ENCODE assay signal across 8 cellular contexts in genomic region chr1:23403735-23404486, GRCh38. TPM values are rescaled to one million over a fixed set of nuclear protein-coding genes. Genes with fewer than 3 reads are reported as not detected.
DNase-seq lines count a peak whose midpoint lies in the region; ATAC-seq, FAIRE-seq and TF ChIP-seq lines count a peak whose summit lies in the region.

No MANE protein-coding gene starts in this region.

- intact Hi-C loops in endothelial cell of umbilical vein (cut with micrococcal nuclease): loop anchor here (1.0 kb wide), 4 partner anchors 35 to 428 kb away; partner anchors contain the start of genes HNRNPR and ZNF436

- H3K9me3 Mint-ChIP-seq in mesothelial cell of epicardium: no peaks in the 10 kb centered on the region

- CTCF ChIA-PET in endothelial cell of umbilical vein (lab: Charles Lee): interaction anchor here (0.6 to 4.0 kb wide), 42 partner anchors 8 to 428 kb away, joined by 3 to 33 read pairs (median 5); partner anchors contain the start of genes ASAP3, HNRNPR, HTR1D and ZNF436

- no peak for TF ChIP-seq POLR2A in endothelial cell of umbilical vein (IDR thresholded peaks at IDR 0.05; ENCODE audit: low read depth, low read length)

- DNase-seq in COLO668 (lab: John Stamatoyannopoulos, UW; ENCODE audit: unreplicated experiment): peak; percentile 98
- DNase-seq in NOMO-1 treated with dmso at 0.1 percent for 144 hours (lab: John Stamatoyannopoulos, UW; ENCODE audit: unreplicated experiment): peak; percentile 54
- DNase-seq in activated CD8-positive, alpha-beta memory T cell treated with anti-CD3 and anti-CD28 coated beads, Interleukin-2, amount 50 U/mL, for 1 hour (ENCODE audit: extremely low read depth): peak; percentile 27
- peak; percentile 80 for DNase-seq in endothelial cell of umbilical vein (ENCODE audit: low read depth, low spot score)
- peak; percentile 80 to 96 for DNase-seq in mesothelial cell of epicardium (ENCODE audit: low spot score in 2 of 2, unreplicated experiment in 2 of 2)
- peak; percentile 44 to 58 for DNase-seq in stimulated activated CD8-positive, alpha-beta memory T cell treated with anti-CD3 and anti-CD28 coated beads, Interleukin-15, amount 100 ng/mL, for 4 hours (ENCODE audit: low read depth in 2 of 2)

- H3K4me3 Mint-ChIP-seq in mesothelial cell of epicardium: peak overlapping the region; percentile 14

- TF ChIP-seq CTCF in endothelial cell of umbilical vein (IDR thresholded peaks at IDR 0.05; ENCODE audit: extremely low read depth in 1 of 2, insufficient read depth in 1 of 2, low read depth in 1 of 2, low read length in 2 of 2) (peak; percentile 91 to 97), mesothelial cell of epicardium (IDR thresholded peaks at IDR 0.05; ENCODE audit: unreplicated experiment) (peak; percentile 88)

- H3K27ac ChIP-seq in HUES48 (ENCODE audit: low read depth, low read length) (no peak overlapping the region), endothelial cell of umbilical vein (ENCODE audit: insufficient read depth, low read depth, low read length) (peak overlapping the region; percentile 39)

- no peaks in the 10 kb centered on the region for H3K36me3 Mint-ChIP-seq in mesothelial cell of epicardium

- H3K27me3 Mint-ChIP-seq in mesothelial cell of epicardium (ENCODE audit: low read depth): no peaks in the 10 kb centered on the region

- H3K79me2 ChIP-seq in endothelial cell of umbilical vein (ENCODE audit: control insufficient read depth, insufficient read depth, low read length): no peaks in the 10 kb centered on the region

- no peaks in the 10 kb centered on the region for H4K20me1 ChIP-seq in endothelial cell of umbilical vein (replicated peaks; ENCODE audit: control insufficient read depth, extremely low read depth, insufficient read depth, low read length)

- BruUV-seq in endothelial cell of umbilical vein (replicated peaks; lab: Mats Ljungman, UMichigan): no TSS peak

- peak overlapping the region; percentile 56 for H2AFZ ChIP-seq in endothelial cell of umbilical vein (ENCODE audit: low read depth, low read length)

- H3K4me2 ChIP-seq in endothelial cell of umbilical vein (ENCODE audit: insufficient read depth, low read length): peak overlapping the region; percentile 12

- peak overlapping the region; percentile 48 for H3K4me3 ChIP-seq in HUES48 (ENCODE audit: low read depth, low read length)
- no peak overlapping the region for H3K4me3 ChIP-seq in endothelial cell of umbilical vein (replicated peaks in 1 of 3; ENCODE audit: insufficient read depth in 1 of 3, low read depth in 1 of 3, low read length in 3 of 3)

- no peaks in the 10 kb centered on the region for H3K9me1 ChIP-seq in endothelial cell of umbilical vein (replicated peaks; ENCODE audit: control insufficient read depth, extremely low read depth, insufficient read depth, low read length)

- no peaks in the 10 kb centered on the region for H3K36me3 ChIP-seq in HUES48 (ENCODE audit: control insufficient read depth, insufficient read depth, low read length)
- no peaks in the 10 kb centered on the region for H3K36me3 ChIP-seq in endothelial cell of umbilical vein (ENCODE audit: control insufficient read depth in 2 of 2, extremely low read depth in 1 of 2, insufficient read depth in 2 of 2, low read length in 2 of 2)

- H3K9ac ChIP-seq in HUES48 (ENCODE audit: low read depth, low read length) (no peak overlapping the region), endothelial cell of umbilical vein (replicated peaks; ENCODE audit: extremely low read depth, insufficient read depth, low read length) (no peak overlapping the region)

- peaks cover 7% of the 10 kb centered on the region; the same call in 1 of the 2 replicates for H3K4me1 ChIP-seq in HUES48 (ENCODE audit: control insufficient read depth, insufficient read depth, low read length)
- H3K4me1 ChIP-seq in endothelial cell of umbilical vein (ENCODE audit: control insufficient read depth, extremely low read depth, insufficient read depth, low read length): peaks cover 30% of the 10 kb centered on the region

- H3K27me3 ChIP-seq in HUES48 (ENCODE audit: control insufficient read depth, insufficient read depth, low read length): peaks cover 96% of the 10 kb centered on the region
- no peaks in the 10 kb centered on the region for H3K27me3 ChIP-seq in endothelial cell of umbilical vein (ENCODE audit: control insufficient read depth in 2 of 2, insufficient read depth in 2 of 2, low read length in 2 of 2)

- ATAC-seq in GM21447 (IDR thresholded peaks at IDR 0.05; ENCODE audit: unreplicated experiment): no peak

- FAIRE-seq in endothelial cell of umbilical vein (lab: Jason Lieb, UNC): peak; percentile 88

- POLR2A ChIA-PET in endothelial cell of umbilical vein (lab: Charles Lee): interaction anchor here (0.5 to 1.0 kb wide), 2 partner anchors 29 to 59 kb away, joined by 3 to 5 read pairs; partner anchors contain the start of gene HNRNPR

- H3K27ac Mint-ChIP-seq in mesothelial cell of epicardium: peak overlapping the region; percentile 81

- H3K9me3 ChIP-seq in HUES48 (ENCODE audit: control insufficient read depth, insufficient read depth, low read length): no peaks in the 10 kb centered on the region
- no peaks in the 10 kb centered on the region for H3K9me3 ChIP-seq in endothelial cell of umbilical vein (replicated peaks; ENCODE audit: control insufficient read depth, insufficient read depth, low read length)

- H3K4me1 Mint-ChIP-seq in mesothelial cell of epicardium: peaks cover 20% of the 10 kb centered on the region

- dilution Hi-C loops in endothelial cell of umbilical vein (cut with MboI; ENCODE audit: extremely low pct_ligation_motif_present, low sequenced_read_pairs): no loop called here

TF ChIP-seq in endothelial cell of umbilical vein, 7 proteins besides CTCF, POLR2A, EP300 and RAD21:
- TF ChIP-seq POLR2AphosphoS5 (IDR thresholded peaks at IDR 0.05; ENCODE audit: insufficient read depth, low read depth, low read length) (peak; percentile 58), GATA2 (IDR thresholded peaks at IDR 0.05; ENCODE audit: insufficient read depth, insufficient read length, low read depth, low read length) (no peak)

RNA-seq across cellular contexts. Expression of gene TCEA3, which starts 20.6 kb away (rescaled TPM):
- total RNA-seq in endothelial cell of umbilical vein (3.4 and 3.7 TPM in 2 replicates), mesothelial cell of epicardium (8.0 to 10.0 TPM (median 9.9 TPM) in 3 replicates)
- 0.75 and 1.5 TPM in 2 replicates for polyA plus RNA-seq in endothelial cell of umbilical vein
- 1.7 and 2.2 TPM in 2 replicates for polyA plus RNA-seq in endothelial cell of umbilical vein (2011; cell fraction: cytosol; rRNA removed)
- polyA plus RNA-seq in endothelial cell of umbilical vein (2011; cell fraction: nucleus; rRNA removed): 2.5 and 3.0 TPM in 2 replicates
- 2.7 and 4.1 TPM in 2 replicates for polyA plus RNA-seq in endothelial cell of umbilical vein (2012)
- polyA minus RNA-seq in endothelial cell of umbilical vein: 0.62 and 1.6 TPM in 2 replicates
- 1.8 TPM for polyA minus RNA-seq in endothelial cell of umbilical vein (2011; cell fraction: cytosol; rRNA and poly(A)+ RNA removed)
- polyA minus RNA-seq in endothelial cell of umbilical vein (2011; cell fraction: nucleus; rRNA and poly(A)+ RNA removed): 0.87 and 0.96 TPM in 2 replicates

RNA-seq across cellular contexts. Expression of gene ZNF436, which starts 34.3 kb away (rescaled TPM):
- total RNA-seq in endothelial cell of umbilical vein (12.5 and 14.0 TPM in 2 replicates), mesothelial cell of epicardium (33.7 to 35.7 TPM (median 34.6 TPM) in 3 replicates)
- polyA plus RNA-seq in endothelial cell of umbilical vein: 5.7 and 6.5 TPM in 2 replicates
- 5.6 and 5.7 TPM in 2 replicates for polyA plus RNA-seq in endothelial cell of umbilical vein (2011; cell fraction: cytosol; rRNA removed)
- polyA plus RNA-seq in endothelial cell of umbilical vein (2011; cell fraction: nucleus; rRNA removed): 14.6 and 20.2 TPM in 2 replicates
- 6.7 and 8.1 TPM in 2 replicates for polyA plus RNA-seq in endothelial cell of umbilical vein (2012)
- polyA minus RNA-seq in endothelial cell of umbilical vein: 15.5 and 17.6 TPM in 2 replicates
- polyA minus RNA-seq in endothelial cell of umbilical vein (2011; cell fraction: cytosol; rRNA and poly(A)+ RNA removed): 4.8 TPM
- polyA minus RNA-seq in endothelial cell of umbilical vein (2011; cell fraction: nucleus; rRNA and poly(A)+ RNA removed): 11.1 and 18.8 TPM in 2 replicates

RNA-seq across cellular contexts. Expression of gene HNRNPR, which starts 59.8 kb away (rescaled TPM):
- total RNA-seq in endothelial cell of umbilical vein (165 and 171 TPM in 2 replicates), mesothelial cell of epicardium (199 to 205 TPM (median 203 TPM) in 3 replicates)
- 67.6 and 111 TPM in 2 replicates for polyA plus RNA-seq in endothelial cell of umbilical vein
- 112 and 114 TPM in 2 replicates for polyA plus RNA-seq in endothelial cell of umbilical vein (2011; cell fraction: cytosol; rRNA removed)
- 62.0 and 118 TPM in 2 replicates for polyA plus RNA-seq in endothelial cell of umbilical vein (2011; cell fraction: nucleus; rRNA removed)
- polyA plus RNA-seq in endothelial cell of umbilical vein (2012): 120 and 179 TPM in 2 replicates
- 137 and 153 TPM in 2 replicates for polyA minus RNA-seq in endothelial cell of umbilical vein
- 92.5 TPM for polyA minus RNA-seq in endothelial cell of umbilical vein (2011; cell fraction: cytosol; rRNA and poly(A)+ RNA removed)
- polyA minus RNA-seq in endothelial cell of umbilical vein (2011; cell fraction: nucleus; rRNA and poly(A)+ RNA removed): 84.0 and 91.4 TPM in 2 replicates

Comparison
In these comparisons a context has a peak if more than half of its experiments do, and no peak if none do; other contexts are left out.
1. DNase-seq: peak in every context shown above with its lines; median percentile 98 in COLO668; 88 in mesothelial cell of epicardium; 80 in endothelial cell of umbilical vein; 54 in NOMO-1 treated with dmso at 0.1 percent for 144 hours; 51 in stimulated activated CD8-positive, alpha-beta memory T cell treated with anti-CD3 and anti-CD28 coated beads, Interleukin-15, amount 100 ng/mL, for 4 hours; 27 in activated CD8-positive, alpha-beta memory T cell treated with anti-CD3 and anti-CD28 coated beads, Interleukin-2, amount 50 U/mL, for 1 hour.